14 cellular contexts compared by ENCODE assay signal in genomic region chr2:199717587-199717907, GRCh38.
"Had no signal": no experiment of that assay in that cellular context is flagged by ENCODE, and none has a peak within 500 bp of the region (broad histone marks: within the 10 kb centered on the region; RNA-seq: fewer than 3 reads in every experiment).

No MANE protein-coding gene starts in this region.

- H3K9me3 ChIP-seq: SK-N-SH had no signal

- DNase-seq: Karpas-422, MM.1S, NCI-H1436, NCI-H187 treated with DMSO at 0.1 percent for 48 hours, NCI-H2029 treated with DMSO at 0.1 percent for 48 hours, NCI-H2171, NCI-H226, NCI-H510A, NCI-H524 treated with DMSO at 0.1 percent for 48 hours, RPMI8226, SK-N-SH, SW 1271, T-helper 1 cell had no signal

- H3K27ac ChIP-seq: HL-60 had no signal
